ENCODE assay signal across 8 cellular contexts in genomic region chr17:8192070-8192815, GRCh38. TPM values are rescaled to one million over a fixed set of nuclear protein-coding genes. Genes with fewer than 3 reads are reported as not detected.
DNase-seq lines count a peak whose midpoint lies in the region; ATAC-seq, FAIRE-seq and TF ChIP-seq lines count a peak whose summit lies in the region.

No MANE protein-coding gene starts in this region.

- ATAC-seq in left cardiac atrium, result peak; percentile 40 to 60
- peak; percentile 35 to 59 (median 56) for ATAC-seq in pancreas
- ATAC-seq in GM21786 (IDR thresholded peaks at IDR 0.05; ENCODE audit: unreplicated experiment), result no peak

- peak overlapping the region; percentile 50 for H3K4me3 ChIP-seq in astrocyte (ENCODE audit: insufficient read depth, low read depth, low read length)
- peak overlapping the region in 3 of 4 donors; percentile 1 to 40 (median 27) for H3K4me3 ChIP-seq in pancreas

- H4K20me1 ChIP-seq in astrocyte (ENCODE audit: insufficient read depth, low read length), result peaks cover 17% of the 10 kb centered on the region

- peaks cover 15% of the 10 kb centered on the region for H3K79me2 ChIP-seq in astrocyte (ENCODE audit: insufficient read depth, low read length)

- DNase-seq in activated gamma-delta T cell treated with Interleukin-2 at 50 U/mL for 16 hours (peak; percentile 38), activated gamma-delta T cell (lab: John Stamatoyannopoulos, UW) (no peak), Kasumi-1 (lab: John Stamatoyannopoulos, UW) (peak; percentile 85 to 88), RWPE1 (ENCODE audit: low spot score) (peak; percentile 90), astrocyte (ENCODE audit: low read depth) (peak; percentile 83), left cardiac atrium (peak; percentile 84), pancreas (peak in 4 of 6 donors; percentile 70 to 90 (median 82))

- POLR2A ChIA-PET in RWPE1 (lab: Yijun Ruan, JAX; ENCODE audit: low non-redundant PET), result interaction anchor here (0.5 to 1.2 kb wide), 4 partner anchors 18 to 1723 kb away, joined by 3 to 5 read pairs (median 4); partner anchors contain the start of gene AURKB

- H3K27ac Mint-ChIP-seq in astrocyte (ENCODE audit: unreplicated experiment), result no peak overlapping the region

- no peaks in the 10 kb centered on the region for H3K36me3 Mint-ChIP-seq in astrocyte (ENCODE audit: low read depth, unreplicated experiment)

- H3K4me2 ChIP-seq in astrocyte (ENCODE audit: low read length), result peak overlapping the region; percentile 82

- FAIRE-seq in astrocyte (lab: Jason Lieb, UNC), result peak; percentile 91
- FAIRE-seq in pancreas (lab: Jason Lieb, UNC), result no peak

- intact Hi-C loops in left cardiac atrium (cut with DNase I), result no loop called here
- intact Hi-C loops in pancreas (cut with DNase I), result no loop called here

- H3K9ac ChIP-seq in astrocyte (ENCODE audit: low read length), result peak overlapping the region; percentile 71

- H3K27me3 ChIP-seq in astrocyte (ENCODE audit: insufficient read depth, low read length) (no peaks in the 10 kb centered on the region), pancreas (no peaks in the 10 kb centered on the region)

- H3K27ac ChIP-seq in RWPE1 (peak overlapping the region; percentile 97), astrocyte (ENCODE audit: low read depth, low read length) (peak overlapping the region; percentile 69), pancreas (peak overlapping the region; percentile 11 to 81 (median 58))

- H3K4me1 ChIP-seq in astrocyte (ENCODE audit: insufficient read depth, low read length) (peaks cover 33% of the 10 kb centered on the region), pancreas (peaks cover 0 to 28% (median 18%) of the 10 kb centered on the region in 3 donors)

- WGBS in pancreas, 2 donors, result 9 to 23% methylated on average over 12 of the region's 12 CpGs

- TF ChIP-seq CTCF in RWPE1 (conservative IDR thresholded peaks at IDR 0.05; ENCODE audit: low read depth), result no peak
- TF ChIP-seq CTCF in astrocyte (IDR thresholded peaks at IDR 0.05; ENCODE audit: insufficient read depth, low read depth, low read length), result no peak
- no peak for TF ChIP-seq CTCF in pancreas (IDR thresholded peaks at IDR 0.05)

- H3K9me3 ChIP-seq in astrocyte (ENCODE audit: insufficient read depth, low read depth, low read length) (no peaks in the 10 kb centered on the region), pancreas (no peaks in the 10 kb centered on the region)

- CTCF ChIA-PET in RWPE1 (lab: Yijun Ruan, JAX), result no interaction called here

- no peaks in the 10 kb centered on the region for H3K27me3 Mint-ChIP-seq in astrocyte (ENCODE audit: low read depth, unreplicated experiment)

- no peaks in the 10 kb centered on the region for H3K9me3 Mint-ChIP-seq in astrocyte (ENCODE audit: unreplicated experiment)

- no peak overlapping the region for H3K4me3 Mint-ChIP-seq in astrocyte (ENCODE audit: unreplicated experiment)

- H3K36me3 ChIP-seq in astrocyte (ENCODE audit: insufficient read depth, low read length) (no peaks in the 10 kb centered on the region), pancreas (no peaks in the 10 kb centered on the region)

- H2AFZ ChIP-seq in astrocyte (ENCODE audit: low read depth, low read length), result peak overlapping the region; percentile 81

- peaks cover 4% of the 10 kb centered on the region for H3K4me1 Mint-ChIP-seq in astrocyte (ENCODE audit: low read depth, unreplicated experiment)

RNA-seq across cellular contexts. Expression of gene BORCS6, which starts 2.3 kb away (rescaled TPM):
- 5.7 and 6.6 TPM in 2 replicates for total RNA-seq in astrocyte
- 1 to 10 TPM; 5.8 to 8.9 TPM for total RNA-seq in left cardiac atrium
- 10 to 100 TPM in 1 of 6 donors, 1 to 10 TPM in 5; 4.9 to 10.4 (median 6.9) TPM for total RNA-seq in pancreas
- polyA plus RNA-seq in pancreas, result 1 to 10 TPM; 4.5 to 6.1 TPM

RNA-seq across cellular contexts. Expression of gene TMEM107, which starts 16.1 kb away (rescaled TPM):
- total RNA-seq in astrocyte (9.4 and 10.1 TPM in 2 replicates), left cardiac atrium (1 to 10 TPM; 6.8 to 8.0 TPM), pancreas (10 to 100 TPM in 1 of 6 donors, 1 to 10 TPM in 5; 5.2 to 10.2 (median 6.3) TPM)
- 10 to 100 TPM in 1 of 2 donors, 1 to 10 TPM in 1; 5.7 to 11.1 TPM for polyA plus RNA-seq in pancreas

RNA-seq across cellular contexts. Expression of gene AURKB, which starts 18.1 kb away (rescaled TPM):
- 3.7 and 7.6 TPM in 2 replicates for total RNA-seq in astrocyte
- 1 to 10 TPM; 1.4 to 1.5 TPM for total RNA-seq in left cardiac atrium
- total RNA-seq in pancreas, result 1 to 10 TPM in 1 of 6 donors, under 1 TPM in 2, not detected in 3; 0.47 to 2.0 (median 0.95) TPM
- under 1 TPM; 0.40 to 0.72 TPM for polyA plus RNA-seq in pancreas

RNA-seq across cellular contexts. Expression of gene VAMP2, which starts 29.5 kb away (rescaled TPM):
- total RNA-seq in astrocyte, result 28.0 and 31.3 TPM in 2 replicates
- 10 to 100 TPM; 59.1 to 72.3 TPM for total RNA-seq in left cardiac atrium
- 10 to 100 TPM; 19.5 to 35.7 (median 29.6) TPM for total RNA-seq in pancreas
- polyA plus RNA-seq in pancreas, result 10 to 100 TPM; 29.8 to 82.0 TPM

RNA-seq across cellular contexts. Expression of gene PER1, which starts 40.0 kb away (rescaled TPM):
- total RNA-seq in astrocyte (17.0 and 18.1 TPM in 2 replicates), left cardiac atrium (100 to 1,000 TPM; 125 to 134 TPM), pancreas (100 to 1,000 TPM in 2 of 6 donors, 10 to 100 TPM in 4; 17.5 to 105 (median 67.6) TPM)
- polyA plus RNA-seq in pancreas, result 100 to 1,000 TPM; 107 to 158 TPM
